Comparison of ENCODE assay signal across 1 cellular context in the genomic region with DNA sequence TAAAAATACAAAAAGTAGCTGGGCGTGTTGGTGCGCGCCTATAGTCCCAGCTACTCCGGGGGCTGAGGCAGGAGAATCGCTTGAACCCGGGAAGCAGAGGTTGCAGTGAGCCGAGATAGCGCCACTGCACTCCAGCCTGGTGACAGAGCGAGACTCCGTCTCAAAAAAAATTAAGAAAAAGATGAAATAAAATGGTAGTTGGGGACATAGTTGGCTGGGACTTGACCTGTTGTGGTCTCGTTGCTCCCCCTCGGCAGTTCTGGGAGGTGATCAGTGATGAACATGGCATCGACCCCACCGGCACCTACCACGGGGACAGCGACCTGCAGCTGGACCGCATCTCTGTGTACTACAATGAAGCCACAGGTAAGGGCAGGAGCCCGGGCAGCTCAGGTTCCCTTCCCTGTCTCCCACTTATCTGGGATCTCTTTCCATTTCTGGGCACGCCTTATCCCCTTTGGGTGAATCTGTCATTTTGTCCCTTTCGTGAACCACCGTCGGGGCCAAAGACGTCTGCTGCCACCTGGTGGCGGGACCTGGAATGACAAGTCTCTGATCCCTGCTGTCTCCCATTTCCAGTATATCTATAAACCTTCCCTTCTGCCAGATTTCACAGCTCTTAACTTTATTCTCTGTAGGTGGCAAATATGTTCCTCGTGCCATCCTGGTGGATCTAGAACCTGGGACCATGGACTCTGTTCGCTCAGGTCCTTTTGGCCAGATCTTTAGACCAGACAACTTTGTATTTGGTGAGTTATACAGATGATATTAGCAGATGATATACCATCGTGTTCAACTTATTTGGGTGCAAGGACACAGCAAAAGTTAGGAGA.
A peak's percentile ranks its signal among the peaks of the same experiment; 100 is the strongest.
TF ChIP-seq lines count a peak whose summit lies in the region.

No MANE protein-coding gene starts in this region.

TF ChIP-seq in K562, 482 proteins besides CTCF, POLR2A, EP300 and RAD21 (continued from another document and continues in another):
- TF ChIP-seq, protein P1, sequence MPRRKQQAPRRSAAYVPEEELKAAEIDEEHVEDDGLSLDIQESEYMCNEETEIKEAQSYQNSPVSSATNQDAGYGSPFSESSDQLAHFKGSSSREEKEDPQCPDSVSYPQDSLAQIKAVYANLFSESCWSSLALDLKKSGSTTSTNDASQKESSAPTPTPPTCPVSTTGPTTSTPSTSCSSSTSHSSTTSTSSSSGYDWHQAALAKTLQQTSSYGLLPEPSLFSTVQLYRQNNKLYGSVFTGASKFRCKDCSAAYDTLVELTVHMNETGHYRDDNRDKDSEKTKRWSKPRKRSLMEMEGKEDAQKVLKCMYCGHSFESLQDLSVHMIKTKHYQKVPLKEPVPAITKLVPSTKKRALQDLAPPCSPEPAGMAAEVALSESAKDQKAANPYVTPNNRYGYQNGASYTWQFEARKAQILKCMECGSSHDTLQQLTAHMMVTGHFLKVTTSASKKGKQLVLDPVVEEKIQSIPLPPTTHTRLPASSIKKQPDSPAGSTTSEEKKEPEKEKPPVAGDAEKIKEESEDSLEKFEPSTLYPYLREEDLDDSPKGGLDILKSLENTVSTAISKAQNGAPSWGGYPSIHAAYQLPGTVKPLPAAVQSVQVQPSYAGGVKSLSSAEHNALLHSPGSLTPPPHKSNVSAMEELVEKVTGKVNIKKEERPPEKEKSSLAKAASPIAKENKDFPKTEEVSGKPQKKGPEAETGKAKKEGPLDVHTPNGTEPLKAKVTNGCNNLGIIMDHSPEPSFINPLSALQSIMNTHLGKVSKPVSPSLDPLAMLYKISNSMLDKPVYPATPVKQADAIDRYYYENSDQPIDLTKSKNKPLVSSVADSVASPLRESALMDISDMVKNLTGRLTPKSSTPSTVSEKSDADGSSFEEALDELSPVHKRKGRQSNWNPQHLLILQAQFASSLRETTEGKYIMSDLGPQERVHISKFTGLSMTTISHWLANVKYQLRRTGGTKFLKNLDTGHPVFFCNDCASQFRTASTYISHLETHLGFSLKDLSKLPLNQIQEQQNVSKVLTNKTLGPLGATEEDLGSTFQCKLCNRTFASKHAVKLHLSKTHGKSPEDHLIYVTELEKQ (CRISPR knock-in tag; IDR thresholded peaks at IDR 0.05), result no peak
- TF ChIP-seq SMARCA4 (IDR thresholded peaks at IDR 0.05), result peak; percentile 63
- no peak for TF ChIP-seq RBM17 (IDR thresholded peaks at IDR 0.05; ENCODE audit: borderline replicate concordance, low read depth, low read length)
- peak; percentile 93; the same call in 1 of the 2 replicates for TF ChIP-seq LCOR (CRISPR knock-in tag; IDR thresholded peaks at IDR 0.05)
- TF ChIP-seq, protein P2, sequence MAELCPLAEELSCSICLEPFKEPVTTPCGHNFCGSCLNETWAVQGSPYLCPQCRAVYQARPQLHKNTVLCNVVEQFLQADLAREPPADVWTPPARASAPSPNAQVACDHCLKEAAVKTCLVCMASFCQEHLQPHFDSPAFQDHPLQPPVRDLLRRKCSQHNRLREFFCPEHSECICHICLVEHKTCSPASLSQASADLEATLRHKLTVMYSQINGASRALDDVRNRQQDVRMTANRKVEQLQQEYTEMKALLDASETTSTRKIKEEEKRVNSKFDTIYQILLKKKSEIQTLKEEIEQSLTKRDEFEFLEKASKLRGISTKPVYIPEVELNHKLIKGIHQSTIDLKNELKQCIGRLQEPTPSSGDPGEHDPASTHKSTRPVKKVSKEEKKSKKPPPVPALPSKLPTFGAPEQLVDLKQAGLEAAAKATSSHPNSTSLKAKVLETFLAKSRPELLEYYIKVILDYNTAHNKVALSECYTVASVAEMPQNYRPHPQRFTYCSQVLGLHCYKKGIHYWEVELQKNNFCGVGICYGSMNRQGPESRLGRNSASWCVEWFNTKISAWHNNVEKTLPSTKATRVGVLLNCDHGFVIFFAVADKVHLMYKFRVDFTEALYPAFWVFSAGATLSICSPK (IDR thresholded peaks at IDR 0.05; ENCODE audit: borderline replicate concordance), result peak; percentile 51; the same call in 1 of the 2 replicates
- peak in 1 of 2 experiments; percentile 80; a peak in 2 of 4 replicates for TF ChIP-seq RCOR1 (IDR thresholded peaks at IDR 0.05; ENCODE audit: borderline replicate concordance in 1 of 2, low read depth in 2 of 2, low read length in 2 of 2)
- TF ChIP-seq, protein P3, sequence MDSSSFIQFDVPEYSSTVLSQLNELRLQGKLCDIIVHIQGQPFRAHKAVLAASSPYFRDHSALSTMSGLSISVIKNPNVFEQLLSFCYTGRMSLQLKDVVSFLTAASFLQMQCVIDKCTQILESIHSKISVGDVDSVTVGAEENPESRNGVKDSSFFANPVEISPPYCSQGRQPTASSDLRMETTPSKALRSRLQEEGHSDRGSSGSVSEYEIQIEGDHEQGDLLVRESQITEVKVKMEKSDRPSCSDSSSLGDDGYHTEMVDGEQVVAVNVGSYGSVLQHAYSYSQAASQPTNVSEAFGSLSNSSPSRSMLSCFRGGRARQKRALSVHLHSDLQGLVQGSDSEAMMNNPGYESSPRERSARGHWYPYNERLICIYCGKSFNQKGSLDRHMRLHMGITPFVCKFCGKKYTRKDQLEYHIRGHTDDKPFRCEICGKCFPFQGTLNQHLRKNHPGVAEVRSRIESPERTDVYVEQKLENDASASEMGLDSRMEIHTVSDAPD (CRISPR knock-in tag; IDR thresholded peaks at IDR 0.05), result no peak
- TF ChIP-seq, protein P4, sequence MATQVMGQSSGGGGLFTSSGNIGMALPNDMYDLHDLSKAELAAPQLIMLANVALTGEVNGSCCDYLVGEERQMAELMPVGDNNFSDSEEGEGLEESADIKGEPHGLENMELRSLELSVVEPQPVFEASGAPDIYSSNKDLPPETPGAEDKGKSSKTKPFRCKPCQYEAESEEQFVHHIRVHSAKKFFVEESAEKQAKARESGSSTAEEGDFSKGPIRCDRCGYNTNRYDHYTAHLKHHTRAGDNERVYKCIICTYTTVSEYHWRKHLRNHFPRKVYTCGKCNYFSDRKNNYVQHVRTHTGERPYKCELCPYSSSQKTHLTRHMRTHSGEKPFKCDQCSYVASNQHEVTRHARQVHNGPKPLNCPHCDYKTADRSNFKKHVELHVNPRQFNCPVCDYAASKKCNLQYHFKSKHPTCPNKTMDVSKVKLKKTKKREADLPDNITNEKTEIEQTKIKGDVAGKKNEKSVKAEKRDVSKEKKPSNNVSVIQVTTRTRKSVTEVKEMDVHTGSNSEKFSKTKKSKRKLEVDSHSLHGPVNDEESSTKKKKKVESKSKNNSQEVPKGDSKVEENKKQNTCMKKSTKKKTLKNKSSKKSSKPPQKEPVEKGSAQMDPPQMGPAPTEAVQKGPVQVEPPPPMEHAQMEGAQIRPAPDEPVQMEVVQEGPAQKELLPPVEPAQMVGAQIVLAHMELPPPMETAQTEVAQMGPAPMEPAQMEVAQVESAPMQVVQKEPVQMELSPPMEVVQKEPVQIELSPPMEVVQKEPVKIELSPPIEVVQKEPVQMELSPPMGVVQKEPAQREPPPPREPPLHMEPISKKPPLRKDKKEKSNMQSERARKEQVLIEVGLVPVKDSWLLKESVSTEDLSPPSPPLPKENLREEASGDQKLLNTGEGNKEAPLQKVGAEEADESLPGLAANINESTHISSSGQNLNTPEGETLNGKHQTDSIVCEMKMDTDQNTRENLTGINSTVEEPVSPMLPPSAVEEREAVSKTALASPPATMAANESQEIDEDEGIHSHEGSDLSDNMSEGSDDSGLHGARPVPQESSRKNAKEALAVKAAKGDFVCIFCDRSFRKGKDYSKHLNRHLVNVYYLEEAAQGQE (CRISPR knock-in tag; IDR thresholded peaks at IDR 0.05; ENCODE audit: low read depth), result no peak; the same call in 1 of the 2 replicates
- peak; percentile 81; the same call in 1 of the 2 replicates for TF ChIP-seq ZNF830 (CRISPR knock-in tag; IDR thresholded peaks at IDR 0.05)
- peak; percentile 42; the same call in 1 of the 2 replicates for TF ChIP-seq KLF13 (tag; IDR thresholded peaks at IDR 0.05; ENCODE audit: borderline replicate concordance, low read depth)
- no peak for TF ChIP-seq GATAD2B (IDR thresholded peaks at IDR 0.05; ENCODE audit: borderline replicate concordance)
- TF ChIP-seq ELF2 (CRISPR knock-in tag; IDR thresholded peaks at IDR 0.05), result peak; percentile 58; the same call in 1 of the 2 replicates
- TF ChIP-seq, protein P5, sequence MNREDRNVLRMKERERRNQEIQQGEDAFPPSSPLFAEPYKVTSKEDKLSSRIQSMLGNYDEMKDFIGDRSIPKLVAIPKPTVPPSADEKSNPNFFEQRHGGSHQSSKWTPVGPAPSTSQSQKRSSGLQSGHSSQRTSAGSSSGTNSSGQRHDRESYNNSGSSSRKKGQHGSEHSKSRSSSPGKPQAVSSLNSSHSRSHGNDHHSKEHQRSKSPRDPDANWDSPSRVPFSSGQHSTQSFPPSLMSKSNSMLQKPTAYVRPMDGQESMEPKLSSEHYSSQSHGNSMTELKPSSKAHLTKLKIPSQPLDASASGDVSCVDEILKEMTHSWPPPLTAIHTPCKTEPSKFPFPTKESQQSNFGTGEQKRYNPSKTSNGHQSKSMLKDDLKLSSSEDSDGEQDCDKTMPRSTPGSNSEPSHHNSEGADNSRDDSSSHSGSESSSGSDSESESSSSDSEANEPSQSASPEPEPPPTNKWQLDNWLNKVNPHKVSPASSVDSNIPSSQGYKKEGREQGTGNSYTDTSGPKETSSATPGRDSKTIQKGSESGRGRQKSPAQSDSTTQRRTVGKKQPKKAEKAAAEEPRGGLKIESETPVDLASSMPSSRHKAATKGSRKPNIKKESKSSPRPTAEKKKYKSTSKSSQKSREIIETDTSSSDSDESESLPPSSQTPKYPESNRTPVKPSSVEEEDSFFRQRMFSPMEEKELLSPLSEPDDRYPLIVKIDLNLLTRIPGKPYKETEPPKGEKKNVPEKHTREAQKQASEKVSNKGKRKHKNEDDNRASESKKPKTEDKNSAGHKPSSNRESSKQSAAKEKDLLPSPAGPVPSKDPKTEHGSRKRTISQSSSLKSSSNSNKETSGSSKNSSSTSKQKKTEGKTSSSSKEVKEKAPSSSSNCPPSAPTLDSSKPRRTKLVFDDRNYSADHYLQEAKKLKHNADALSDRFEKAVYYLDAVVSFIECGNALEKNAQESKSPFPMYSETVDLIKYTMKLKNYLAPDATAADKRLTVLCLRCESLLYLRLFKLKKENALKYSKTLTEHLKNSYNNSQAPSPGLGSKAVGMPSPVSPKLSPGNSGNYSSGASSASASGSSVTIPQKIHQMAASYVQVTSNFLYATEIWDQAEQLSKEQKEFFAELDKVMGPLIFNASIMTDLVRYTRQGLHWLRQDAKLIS (CRISPR knock-in tag; IDR thresholded peaks at IDR 0.05), result 0 out of 2 replicates have a peak, but pooled peaks have one; percentile 54
- 0 out of 2 replicates have a peak, but pooled peaks have one; percentile 32 for TF ChIP-seq ZBTB1 (CRISPR knock-in tag; IDR thresholded peaks at IDR 0.05; ENCODE audit: borderline replicate concordance, low read depth)
- no peak for TF ChIP-seq CBX1 (IDR thresholded peaks at IDR 0.05; ENCODE audit: low read depth)
- TF ChIP-seq HNRNPLL (IDR thresholded peaks at IDR 0.05; ENCODE audit: low read depth, low read length, poor library complexity, severe bottlenecking), result no peak
- no peak for TF ChIP-seq ZNF408 (CRISPR knock-in tag; IDR thresholded peaks at IDR 0.05; ENCODE audit: low read depth)
- TF ChIP-seq MCM2 (IDR thresholded peaks at IDR 0.05; ENCODE audit: low read depth), result no peak
- TF ChIP-seq ATF7 (IDR thresholded peaks at IDR 0.05), result peak; percentile 33
- TF ChIP-seq TCF3 (CRISPR knock-in tag; IDR thresholded peaks at IDR 0.05), result no peak
- no peak for TF ChIP-seq ZC3H11A (IDR thresholded peaks at IDR 0.05; ENCODE audit: low read depth, low read length)
- no peak for TF ChIP-seq HMG20B (CRISPR knock-in tag; IDR thresholded peaks at IDR 0.05)
- TF ChIP-seq, protein P6, sequence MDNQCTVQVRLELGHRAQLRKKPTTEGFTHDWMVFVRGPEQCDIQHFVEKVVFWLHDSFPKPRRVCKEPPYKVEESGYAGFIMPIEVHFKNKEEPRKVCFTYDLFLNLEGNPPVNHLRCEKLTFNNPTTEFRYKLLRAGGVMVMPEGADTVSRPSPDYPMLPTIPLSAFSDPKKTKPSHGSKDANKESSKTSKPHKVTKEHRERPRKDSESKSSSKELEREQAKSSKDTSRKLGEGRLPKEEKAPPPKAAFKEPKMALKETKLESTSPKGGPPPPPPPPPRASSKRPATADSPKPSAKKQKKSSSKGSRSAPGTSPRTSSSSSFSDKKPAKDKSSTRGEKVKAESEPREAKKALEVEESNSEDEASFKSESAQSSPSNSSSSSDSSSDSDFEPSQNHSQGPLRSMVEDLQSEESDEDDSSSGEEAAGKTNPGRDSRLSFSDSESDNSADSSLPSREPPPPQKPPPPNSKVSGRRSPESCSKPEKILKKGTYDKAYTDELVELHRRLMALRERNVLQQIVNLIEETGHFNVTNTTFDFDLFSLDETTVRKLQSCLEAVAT (IDR thresholded peaks at IDR 0.05), result peak in 1 of 2 experiments; percentile 66; a peak in 3 of 4 replicates
- TF ChIP-seq, protein P7, sequence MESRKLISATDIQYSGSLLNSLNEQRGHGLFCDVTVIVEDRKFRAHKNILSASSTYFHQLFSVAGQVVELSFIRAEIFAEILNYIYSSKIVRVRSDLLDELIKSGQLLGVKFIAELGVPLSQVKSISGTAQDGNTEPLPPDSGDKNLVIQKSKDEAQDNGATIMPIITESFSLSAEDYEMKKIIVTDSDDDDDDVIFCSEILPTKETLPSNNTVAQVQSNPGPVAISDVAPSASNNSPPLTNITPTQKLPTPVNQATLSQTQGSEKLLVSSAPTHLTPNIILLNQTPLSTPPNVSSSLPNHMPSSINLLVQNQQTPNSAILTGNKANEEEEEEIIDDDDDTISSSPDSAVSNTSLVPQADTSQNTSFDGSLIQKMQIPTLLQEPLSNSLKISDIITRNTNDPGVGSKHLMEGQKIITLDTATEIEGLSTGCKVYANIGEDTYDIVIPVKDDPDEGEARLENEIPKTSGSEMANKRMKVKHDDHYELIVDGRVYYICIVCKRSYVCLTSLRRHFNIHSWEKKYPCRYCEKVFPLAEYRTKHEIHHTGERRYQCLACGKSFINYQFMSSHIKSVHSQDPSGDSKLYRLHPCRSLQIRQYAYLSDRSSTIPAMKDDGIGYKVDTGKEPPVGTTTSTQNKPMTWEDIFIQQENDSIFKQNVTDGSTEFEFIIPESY (CRISPR knock-in tag; IDR thresholded peaks at IDR 0.05), result no peak
- no peak for TF ChIP-seq ZBTB17 (CRISPR knock-in tag; IDR thresholded peaks at IDR 0.05)
- TF ChIP-seq KLF6 (CRISPR knock-in tag; IDR thresholded peaks at IDR 0.05; ENCODE audit: borderline replicate concordance), result no peak
- TF ChIP-seq, protein P8, sequence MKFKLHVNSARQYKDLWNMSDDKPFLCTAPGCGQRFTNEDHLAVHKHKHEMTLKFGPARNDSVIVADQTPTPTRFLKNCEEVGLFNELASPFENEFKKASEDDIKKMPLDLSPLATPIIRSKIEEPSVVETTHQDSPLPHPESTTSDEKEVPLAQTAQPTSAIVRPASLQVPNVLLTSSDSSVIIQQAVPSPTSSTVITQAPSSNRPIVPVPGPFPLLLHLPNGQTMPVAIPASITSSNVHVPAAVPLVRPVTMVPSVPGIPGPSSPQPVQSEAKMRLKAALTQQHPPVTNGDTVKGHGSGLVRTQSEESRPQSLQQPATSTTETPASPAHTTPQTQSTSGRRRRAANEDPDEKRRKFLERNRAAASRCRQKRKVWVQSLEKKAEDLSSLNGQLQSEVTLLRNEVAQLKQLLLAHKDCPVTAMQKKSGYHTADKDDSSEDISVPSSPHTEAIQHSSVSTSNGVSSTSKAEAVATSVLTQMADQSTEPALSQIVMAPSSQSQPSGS (CRISPR knock-in tag; IDR thresholded peaks at IDR 0.05), result no peak
- TF ChIP-seq MAFK (IDR thresholded peaks at IDR 0.05; ENCODE audit: low read length), result 0 out of 2 replicates have a peak, but pooled peaks have one; percentile 6
- no peak for TF ChIP-seq KAT8 (IDR thresholded peaks at IDR 0.05; ENCODE audit: low read depth)
- no peak for TF ChIP-seq CHD4 (IDR thresholded peaks at IDR 0.05; ENCODE audit: insufficient read depth, insufficient replicate concordance, low read depth, low read length, poor library complexity, severe bottlenecking)
- TF ChIP-seq HOXB6 (CRISPR knock-in tag; IDR thresholded peaks at IDR 0.05; ENCODE audit: borderline replicate concordance), result no peak
- TF ChIP-seq CBX2 (IDR thresholded peaks at IDR 0.05; ENCODE audit: insufficient read depth, low read length, poor library complexity, severe bottlenecking), result no peak
- no peak for TF ChIP-seq ZNF41 (CRISPR knock-in tag; conservative IDR thresholded peaks at IDR 0.05)
- no peak for TF ChIP-seq TBP (optimal IDR thresholded peaks at IDR 0.05; ENCODE audit: low read depth, low read length)
- no peak for TF ChIP-seq ZNF699 (CRISPR knock-in tag; IDR thresholded peaks at IDR 0.05; ENCODE audit: insufficient replicate concordance)
